Comparison of ENCODE assay signal across 1 cellular context in the genomic region with DNA sequence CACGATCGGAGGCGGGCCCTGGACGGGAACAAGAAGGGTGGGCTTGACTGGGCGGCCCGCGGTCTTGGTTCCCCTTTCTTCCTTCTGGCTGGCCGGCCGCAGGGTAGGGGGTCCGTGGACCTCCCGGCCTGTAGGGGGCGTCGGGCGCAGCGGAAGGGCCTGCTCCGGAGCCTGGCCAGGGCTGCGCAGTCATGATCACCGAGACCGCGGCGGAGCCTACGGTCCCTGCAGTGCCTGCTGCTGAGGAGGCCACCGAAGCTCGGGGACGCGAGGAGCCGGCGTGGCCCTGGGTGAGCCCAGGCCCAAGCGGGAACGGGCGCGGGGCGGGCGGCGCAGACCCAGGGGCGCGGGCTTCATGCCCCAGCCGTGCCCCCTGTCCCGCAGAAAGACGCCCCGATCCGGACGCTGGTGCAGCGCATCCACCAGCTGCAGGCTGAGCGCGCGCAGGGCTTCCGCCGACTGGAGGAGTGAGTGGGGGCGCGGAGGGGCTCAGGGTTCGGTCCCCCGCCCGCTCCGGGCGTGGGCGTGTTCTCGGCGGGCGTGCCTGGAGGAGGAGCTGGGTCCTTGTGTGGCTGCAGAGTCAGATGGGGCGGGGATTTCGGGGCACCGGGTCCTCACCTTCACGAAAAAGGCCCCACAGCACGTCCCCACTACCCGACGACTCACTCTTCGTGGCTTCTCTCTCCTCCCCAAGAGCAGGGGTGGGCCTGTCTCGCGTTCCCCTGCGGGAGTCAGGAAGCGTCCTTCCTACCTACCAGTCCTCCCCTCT.
TF ChIP-seq lines count a peak whose summit lies in the region.

A gene (plus strand): TSS at position 188 of the 769 bp plus-strand sequence. CDS start 4 bp downstream, at position 192.

TF ChIP-seq in HepG2, 621 proteins besides CTCF, POLR2A, EP300 and RAD21 (continued from another document and continues in another):
- TF ChIP-seq, protein P1, sequence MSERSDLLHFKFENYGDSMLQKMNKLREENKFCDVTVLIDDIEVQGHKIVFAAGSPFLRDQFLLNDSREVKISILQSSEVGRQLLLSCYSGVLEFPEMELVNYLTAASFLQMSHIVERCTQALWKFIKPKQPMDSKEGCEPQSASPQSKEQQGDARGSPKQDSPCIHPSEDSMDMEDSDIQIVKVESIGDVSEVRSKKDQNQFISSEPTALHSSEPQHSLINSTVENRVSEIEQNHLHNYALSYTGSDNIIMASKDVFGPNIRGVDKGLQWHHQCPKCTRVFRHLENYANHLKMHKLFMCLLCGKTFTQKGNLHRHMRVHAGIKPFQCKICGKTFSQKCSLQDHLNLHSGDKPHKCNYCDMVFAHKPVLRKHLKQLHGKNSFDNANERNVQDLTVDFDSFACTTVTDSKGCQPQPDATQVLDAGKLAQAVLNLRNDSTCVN (CRISPR knock-in tag; IDR thresholded peaks at IDR 0.05; ENCODE audit: borderline replicate concordance), result no peak
- TF ChIP-seq LCORL (IDR thresholded peaks at IDR 0.05), result no peak
- peak; percentile 37 for TF ChIP-seq LCORL (CRISPR knock-in tag; IDR thresholded peaks at IDR 0.05)
- TF ChIP-seq, protein P2, sequence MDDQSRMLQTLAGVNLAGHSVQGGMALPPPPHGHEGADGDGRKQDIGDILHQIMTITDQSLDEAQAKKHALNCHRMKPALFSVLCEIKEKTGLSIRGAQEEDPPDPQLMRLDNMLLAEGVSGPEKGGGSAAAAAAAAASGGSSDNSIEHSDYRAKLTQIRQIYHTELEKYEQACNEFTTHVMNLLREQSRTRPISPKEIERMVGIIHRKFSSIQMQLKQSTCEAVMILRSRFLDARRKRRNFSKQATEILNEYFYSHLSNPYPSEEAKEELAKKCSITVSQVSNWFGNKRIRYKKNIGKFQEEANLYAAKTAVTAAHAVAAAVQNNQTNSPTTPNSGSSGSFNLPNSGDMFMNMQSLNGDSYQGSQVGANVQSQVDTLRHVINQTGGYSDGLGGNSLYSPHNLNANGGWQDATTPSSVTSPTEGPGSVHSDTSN (CRISPR knock-in tag; IDR thresholded peaks at IDR 0.05; ENCODE audit: borderline replicate concordance), result no peak
- TF ChIP-seq, protein P3, sequence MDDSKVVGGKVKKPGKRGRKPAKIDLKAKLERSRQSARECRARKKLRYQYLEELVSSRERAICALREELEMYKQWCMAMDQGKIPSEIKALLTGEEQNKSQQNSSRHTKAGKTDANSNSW (CRISPR knock-in tag; IDR thresholded peaks at IDR 0.05; ENCODE audit: borderline replicate concordance), result no peak; the same call in 1 of the 2 replicates
- TF ChIP-seq SPEN (CRISPR knock-in tag; IDR thresholded peaks at IDR 0.05; ENCODE audit: low read depth), result no peak; the same call in 1 of the 2 replicates
- TF ChIP-seq, protein P4, sequence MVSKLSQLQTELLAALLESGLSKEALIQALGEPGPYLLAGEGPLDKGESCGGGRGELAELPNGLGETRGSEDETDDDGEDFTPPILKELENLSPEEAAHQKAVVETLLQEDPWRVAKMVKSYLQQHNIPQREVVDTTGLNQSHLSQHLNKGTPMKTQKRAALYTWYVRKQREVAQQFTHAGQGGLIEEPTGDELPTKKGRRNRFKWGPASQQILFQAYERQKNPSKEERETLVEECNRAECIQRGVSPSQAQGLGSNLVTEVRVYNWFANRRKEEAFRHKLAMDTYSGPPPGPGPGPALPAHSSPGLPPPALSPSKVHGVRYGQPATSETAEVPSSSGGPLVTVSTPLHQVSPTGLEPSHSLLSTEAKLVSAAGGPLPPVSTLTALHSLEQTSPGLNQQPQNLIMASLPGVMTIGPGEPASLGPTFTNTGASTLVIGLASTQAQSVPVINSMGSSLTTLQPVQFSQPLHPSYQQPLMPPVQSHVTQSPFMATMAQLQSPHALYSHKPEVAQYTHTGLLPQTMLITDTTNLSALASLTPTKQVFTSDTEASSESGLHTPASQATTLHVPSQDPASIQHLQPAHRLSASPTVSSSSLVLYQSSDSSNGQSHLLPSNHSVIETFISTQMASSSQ (IDR thresholded peaks at IDR 0.05; ENCODE audit: low read depth), result no peak
- TF ChIP-seq, protein P4 (CRISPR knock-in tag; IDR thresholded peaks at IDR 0.05; ENCODE audit: borderline replicate concordance), result peak; percentile 84
- TF ChIP-seq ZNF615 (CRISPR knock-in tag; IDR thresholded peaks at IDR 0.05; ENCODE audit: borderline replicate concordance), result no peak
- TF ChIP-seq SRSF9 (IDR thresholded peaks at IDR 0.05; ENCODE audit: borderline replicate concordance, insufficient read depth, low read depth, low read length, poor library complexity, severe bottlenecking), result no peak
- 0 out of 2 replicates have a peak, but pooled peaks have one; percentile 11 for TF ChIP-seq SMAD3 (CRISPR knock-in tag; IDR thresholded peaks at IDR 0.05)
- peak; percentile 91 for TF ChIP-seq RBM39 (IDR thresholded peaks at IDR 0.05; ENCODE audit: low read depth, low read length, poor library complexity, severe bottlenecking)
- TF ChIP-seq, protein P5, sequence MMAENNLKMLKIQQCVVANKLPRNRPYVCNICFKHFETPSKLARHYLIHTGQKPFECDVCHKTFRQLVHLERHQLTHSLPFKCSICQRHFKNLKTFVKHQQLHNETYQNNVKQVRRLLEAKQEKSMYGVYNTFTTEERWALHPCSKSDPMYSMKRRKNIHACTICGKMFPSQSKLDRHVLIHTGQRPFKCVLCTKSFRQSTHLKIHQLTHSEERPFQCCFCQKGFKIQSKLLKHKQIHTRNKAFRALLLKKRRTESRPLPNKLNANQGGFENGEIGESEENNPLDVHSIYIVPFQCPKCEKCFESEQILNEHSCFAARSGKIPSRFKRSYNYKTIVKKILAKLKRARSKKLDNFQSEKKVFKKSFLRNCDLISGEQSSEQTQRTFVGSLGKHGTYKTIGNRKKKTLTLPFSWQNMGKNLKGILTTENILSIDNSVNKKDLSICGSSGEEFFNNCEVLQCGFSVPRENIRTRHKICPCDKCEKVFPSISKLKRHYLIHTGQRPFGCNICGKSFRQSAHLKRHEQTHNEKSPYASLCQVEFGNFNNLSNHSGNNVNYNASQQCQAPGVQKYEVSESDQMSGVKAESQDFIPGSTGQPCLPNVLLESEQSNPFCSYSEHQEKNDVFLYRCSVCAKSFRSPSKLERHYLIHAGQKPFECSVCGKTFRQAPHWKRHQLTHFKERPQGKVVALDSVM (CRISPR knock-in tag; IDR thresholded peaks at IDR 0.05), result no peak
- TF ChIP-seq, protein P6, sequence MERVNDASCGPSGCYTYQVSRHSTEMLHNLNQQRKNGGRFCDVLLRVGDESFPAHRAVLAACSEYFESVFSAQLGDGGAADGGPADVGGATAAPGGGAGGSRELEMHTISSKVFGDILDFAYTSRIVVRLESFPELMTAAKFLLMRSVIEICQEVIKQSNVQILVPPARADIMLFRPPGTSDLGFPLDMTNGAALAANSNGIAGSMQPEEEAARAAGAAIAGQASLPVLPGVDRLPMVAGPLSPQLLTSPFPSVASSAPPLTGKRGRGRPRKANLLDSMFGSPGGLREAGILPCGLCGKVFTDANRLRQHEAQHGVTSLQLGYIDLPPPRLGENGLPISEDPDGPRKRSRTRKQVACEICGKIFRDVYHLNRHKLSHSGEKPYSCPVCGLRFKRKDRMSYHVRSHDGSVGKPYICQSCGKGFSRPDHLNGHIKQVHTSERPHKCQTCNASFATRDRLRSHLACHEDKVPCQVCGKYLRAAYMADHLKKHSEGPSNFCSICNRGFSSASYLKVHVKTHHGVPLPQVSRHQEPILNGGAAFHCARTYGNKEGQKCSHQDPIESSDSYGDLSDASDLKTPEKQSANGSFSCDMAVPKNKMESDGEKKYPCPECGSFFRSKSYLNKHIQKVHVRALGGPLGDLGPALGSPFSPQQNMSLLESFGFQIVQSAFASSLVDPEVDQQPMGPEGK (CRISPR knock-in tag; IDR thresholded peaks at IDR 0.05), result peak; percentile 99
- TF ChIP-seq, protein P7, sequence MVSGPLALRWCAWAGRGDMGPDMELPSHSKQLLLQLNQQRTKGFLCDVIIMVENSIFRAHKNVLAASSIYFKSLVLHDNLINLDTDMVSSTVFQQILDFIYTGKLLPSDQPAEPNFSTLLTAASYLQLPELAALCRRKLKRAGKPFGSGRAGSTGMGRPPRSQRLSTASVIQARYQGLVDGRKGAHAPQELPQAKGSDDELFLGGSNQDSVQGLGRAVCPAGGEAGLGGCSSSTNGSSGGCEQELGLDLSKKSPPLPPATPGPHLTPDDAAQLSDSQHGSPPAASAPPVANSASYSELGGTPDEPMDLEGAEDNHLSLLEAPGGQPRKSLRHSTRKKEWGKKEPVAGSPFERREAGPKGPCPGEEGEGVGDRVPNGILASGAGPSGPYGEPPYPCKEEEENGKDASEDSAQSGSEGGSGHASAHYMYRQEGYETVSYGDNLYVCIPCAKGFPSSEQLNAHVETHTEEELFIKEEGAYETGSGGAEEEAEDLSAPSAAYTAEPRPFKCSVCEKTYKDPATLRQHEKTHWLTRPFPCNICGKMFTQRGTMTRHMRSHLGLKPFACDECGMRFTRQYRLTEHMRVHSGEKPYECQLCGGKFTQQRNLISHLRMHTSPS (CRISPR knock-in tag; IDR thresholded peaks at IDR 0.05; ENCODE audit: low read depth), result no peak; the same call in 1 of the 2 replicates
- TF ChIP-seq, protein P8, sequence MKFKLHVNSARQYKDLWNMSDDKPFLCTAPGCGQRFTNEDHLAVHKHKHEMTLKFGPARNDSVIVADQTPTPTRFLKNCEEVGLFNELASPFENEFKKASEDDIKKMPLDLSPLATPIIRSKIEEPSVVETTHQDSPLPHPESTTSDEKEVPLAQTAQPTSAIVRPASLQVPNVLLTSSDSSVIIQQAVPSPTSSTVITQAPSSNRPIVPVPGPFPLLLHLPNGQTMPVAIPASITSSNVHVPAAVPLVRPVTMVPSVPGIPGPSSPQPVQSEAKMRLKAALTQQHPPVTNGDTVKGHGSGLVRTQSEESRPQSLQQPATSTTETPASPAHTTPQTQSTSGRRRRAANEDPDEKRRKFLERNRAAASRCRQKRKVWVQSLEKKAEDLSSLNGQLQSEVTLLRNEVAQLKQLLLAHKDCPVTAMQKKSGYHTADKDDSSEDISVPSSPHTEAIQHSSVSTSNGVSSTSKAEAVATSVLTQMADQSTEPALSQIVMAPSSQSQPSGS (CRISPR knock-in tag; IDR thresholded peaks at IDR 0.05), result peak; percentile 72; the same call in 1 of the 2 replicates
- TF ChIP-seq, protein P9, sequence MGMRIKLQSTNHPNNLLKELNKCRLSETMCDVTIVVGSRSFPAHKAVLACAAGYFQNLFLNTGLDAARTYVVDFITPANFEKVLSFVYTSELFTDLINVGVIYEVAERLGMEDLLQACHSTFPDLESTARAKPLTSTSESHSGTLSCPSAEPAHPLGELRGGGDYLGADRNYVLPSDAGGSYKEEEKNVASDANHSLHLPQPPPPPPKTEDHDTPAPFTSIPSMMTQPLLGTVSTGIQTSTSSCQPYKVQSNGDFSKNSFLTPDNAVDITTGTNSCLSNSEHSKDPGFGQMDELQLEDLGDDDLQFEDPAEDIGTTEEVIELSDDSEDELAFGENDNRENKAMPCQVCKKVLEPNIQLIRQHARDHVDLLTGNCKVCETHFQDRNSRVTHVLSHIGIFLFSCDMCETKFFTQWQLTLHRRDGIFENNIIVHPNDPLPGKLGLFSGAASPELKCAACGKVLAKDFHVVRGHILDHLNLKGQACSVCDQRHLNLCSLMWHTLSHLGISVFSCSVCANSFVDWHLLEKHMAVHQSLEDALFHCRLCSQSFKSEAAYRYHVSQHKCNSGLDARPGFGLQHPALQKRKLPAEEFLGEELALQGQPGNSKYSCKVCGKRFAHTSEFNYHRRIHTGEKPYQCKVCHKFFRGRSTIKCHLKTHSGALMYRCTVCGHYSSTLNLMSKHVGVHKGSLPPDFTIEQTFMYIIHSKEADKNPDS (CRISPR knock-in tag; IDR thresholded peaks at IDR 0.05), result no peak
- TF ChIP-seq, protein P10, sequence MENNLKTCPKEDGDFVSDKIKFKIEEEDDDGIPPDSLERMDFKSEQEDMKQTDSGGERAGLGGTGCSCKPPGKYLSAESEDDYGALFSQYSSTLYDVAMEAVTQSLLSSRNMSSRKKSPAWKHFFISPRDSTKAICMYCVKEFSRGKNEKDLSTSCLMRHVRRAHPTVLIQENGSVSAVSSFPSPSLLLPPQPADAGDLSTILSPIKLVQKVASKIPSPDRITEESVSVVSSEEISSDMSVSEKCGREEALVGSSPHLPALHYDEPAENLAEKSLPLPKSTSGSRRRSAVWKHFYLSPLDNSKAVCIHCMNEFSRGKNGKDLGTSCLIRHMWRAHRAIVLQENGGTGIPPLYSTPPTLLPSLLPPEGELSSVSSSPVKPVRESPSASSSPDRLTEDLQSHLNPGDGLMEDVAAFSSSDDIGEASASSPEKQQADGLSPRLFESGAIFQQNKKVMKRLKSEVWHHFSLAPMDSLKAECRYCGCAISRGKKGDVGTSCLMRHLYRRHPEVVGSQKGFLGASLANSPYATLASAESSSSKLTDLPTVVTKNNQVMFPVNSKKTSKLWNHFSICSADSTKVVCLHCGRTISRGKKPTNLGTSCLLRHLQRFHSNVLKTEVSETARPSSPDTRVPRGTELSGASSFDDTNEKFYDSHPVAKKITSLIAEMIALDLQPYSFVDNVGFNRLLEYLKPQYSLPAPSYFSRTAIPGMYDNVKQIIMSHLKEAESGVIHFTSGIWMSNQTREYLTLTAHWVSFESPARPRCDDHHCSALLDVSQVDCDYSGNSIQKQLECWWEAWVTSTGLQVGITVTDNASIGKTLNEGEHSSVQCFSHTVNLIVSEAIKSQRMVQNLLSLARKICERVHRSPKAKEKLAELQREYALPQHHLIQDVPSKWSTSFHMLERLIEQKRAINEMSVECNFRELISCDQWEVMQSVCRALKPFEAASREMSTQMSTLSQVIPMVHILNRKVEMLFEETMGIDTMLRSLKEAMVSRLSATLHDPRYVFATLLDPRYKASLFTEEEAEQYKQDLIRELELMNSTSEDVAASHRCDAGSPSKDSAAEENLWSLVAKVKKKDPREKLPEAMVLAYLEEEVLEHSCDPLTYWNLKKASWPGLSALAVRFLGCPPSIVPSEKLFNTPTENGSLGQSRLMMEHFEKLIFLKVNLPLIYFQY (CRISPR knock-in tag; IDR thresholded peaks at IDR 0.05; ENCODE audit: borderline replicate concordance), result no peak
- TF ChIP-seq EZH2 (conservative IDR thresholded peaks at IDR 0.05; ENCODE audit: low read depth, low read length), result no peak
- peak; percentile 58; the same call in 1 of the 2 replicates for TF ChIP-seq FOXK1 (CRISPR knock-in tag; IDR thresholded peaks at IDR 0.05; ENCODE audit: borderline replicate concordance, low read depth)
- no peak for TF ChIP-seq MAFK (conservative IDR thresholded peaks at IDR 0.05 in 1 of 2, IDR thresholded peaks at IDR 0.05 in 1 of 2; ENCODE audit: low read length in 2 of 2)
- TF ChIP-seq AGO2 (optimal IDR thresholded peaks at IDR 0.05; ENCODE audit: low read depth, low read length), result peak; percentile 94
